In the genomic region with DNA sequence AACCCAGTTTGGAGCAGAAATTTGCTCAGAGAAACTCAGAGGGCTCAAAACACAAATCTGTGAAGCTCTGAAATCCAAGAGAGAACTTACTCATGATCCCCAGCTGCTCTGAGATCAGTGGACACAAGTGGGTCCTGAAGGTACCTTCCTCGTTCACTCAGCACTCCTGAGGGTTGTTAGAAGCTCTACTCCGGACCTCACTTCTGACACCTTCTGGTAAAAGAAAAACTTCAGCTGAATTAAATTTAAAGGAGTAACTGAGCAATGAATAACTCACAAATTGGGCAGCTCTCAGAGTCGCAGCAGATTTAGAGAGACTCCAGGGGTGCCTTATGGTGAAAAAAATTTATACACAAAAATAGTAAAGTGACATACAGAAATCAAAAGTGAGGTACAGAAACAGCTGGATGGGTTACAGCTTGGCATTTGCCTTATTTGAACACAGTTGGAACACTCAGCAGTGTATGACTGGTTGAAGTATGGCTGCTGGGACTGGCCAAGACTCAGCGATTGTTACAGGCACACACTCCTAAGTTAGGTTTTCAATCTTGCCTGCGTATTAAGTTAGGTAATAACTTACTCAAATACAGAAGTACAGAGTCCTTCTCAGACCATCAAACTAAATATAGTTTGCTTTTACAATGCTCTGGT, we compare ENCODE assay signal across 10 cellular contexts. TPM values are rescaled to one million over a fixed set of nuclear protein-coding genes. Genes with fewer than 3 reads are reported as not detected.
DNase-seq lines count a peak whose midpoint lies in the region; ATAC-seq and TF ChIP-seq lines count a peak whose summit lies in the region.
"Had no signal": no experiment of that assay in that cellular context is flagged by ENCODE, and none has a peak within 500 bp of the region (broad histone marks: within the 10 kb centered on the region; RNA-seq: fewer than 3 reads in every experiment).

No MANE protein-coding gene starts in this region.

- BruUV-seq in OCI-LY7 (replicated peaks; lab: Mats Ljungman, UMichigan) = no TSS peak

- POLR2A ChIA-PET in OCI-LY7 (lab: Charles Lee) = interaction anchor here (0.6 to 0.8 kb wide), 2 partner anchors 44 to 77 kb away, joined by 3 read pairs; no protein-coding TSS in a partner anchor

- H3K27ac ChIP-seq in 22Rv1 (no peak overlapping the region), OCI-LY7 (ENCODE audit: low read depth, low read length, poor library complexity, severe bottlenecking) (no peak overlapping the region)

- DNase-seq in OCI-LY7 (ENCODE audit: low spot score) (peak; percentile 19), fibroblast of peridontal ligament (ENCODE audit: extremely low read depth) (peak; percentile 8), ecto neural progenitor cell (ENCODE audit: low spot score) (no peak), HK-2 (ENCODE audit: unreplicated experiment) (no peak)
- DNase-seq in activated CD4-positive, alpha-beta T cell treated with anti-CD3 and anti-CD28 coated beads for 1 hour = no peak

- H3K9me3 ChIP-seq in OCI-LY7 (ENCODE audit: low read length) = no peaks in the 10 kb centered on the region

- CTCF ChIA-PET in OCI-LY7 (lab: Charles Lee; ENCODE audit: unreplicated experiment) = no interaction called here

- no peaks in the 10 kb centered on the region for H3K79me2 ChIP-seq in OCI-LY7 (ENCODE audit: insufficient read depth, low read depth, low read length)

- H3K36me3 ChIP-seq in OCI-LY7 (ENCODE audit: insufficient read depth, low read length) = no peaks in the 10 kb centered on the region

- H2AFZ ChIP-seq in OCI-LY7 (ENCODE audit: low read length) = no peak overlapping the region

- peak; percentile 27 for TF ChIP-seq CTCF in 22Rv1 (IDR thresholded peaks at IDR 0.05)
- TF ChIP-seq CTCF in OCI-LY7 (conservative IDR thresholded peaks at IDR 0.05; ENCODE audit: low read length) = peak; percentile 43

- no peak overlapping the region for H3K4me2 ChIP-seq in OCI-LY7 (ENCODE audit: low read length)

- H3K4me3 ChIP-seq in OCI-LY7 (ENCODE audit: low read depth, low read length, poor library complexity, severe bottlenecking) = no peak overlapping the region

- intact Hi-C loops in OCI-LY7 (cut with micrococcal nuclease; ENCODE audit: unreplicated experiment) = loop anchor here (10.0 kb wide), 1 partner anchor 499 kb away; no protein-coding TSS in a partner anchor

- peak; percentile 42 for ATAC-seq in GM21381 (IDR thresholded peaks at IDR 0.05; ENCODE audit: unreplicated experiment)
- no peak for ATAC-seq in HG03159 (IDR thresholded peaks at IDR 0.05; ENCODE audit: unreplicated experiment)

- H3K9me2 ChIP-seq in OCI-LY7 (ENCODE audit: insufficient read depth, low read length) = no peaks in the 10 kb centered on the region

- H4K20me1 ChIP-seq in OCI-LY7 (ENCODE audit: insufficient read depth, low read length) = no peaks in the 10 kb centered on the region

- H3K4me1 ChIP-seq in OCI-LY7 (ENCODE audit: insufficient read depth, low read length, poor library complexity, severe bottlenecking) = no peaks in the 10 kb centered on the region

RNA-seq across cellular contexts. Expression of a gene that starts 32.5 kb away (rescaled TPM):
- not detected in 2 replicates for total RNA-seq in OCI-LY7 (2014; rRNA removed; shearing (Covaris generic))
- not detected in 2 replicates for total RNA-seq in OCI-LY7 (2022)
- total RNA-seq: omental fat pad; T-helper 1 cell treated with Interleukin-12 subunit alpha and Interleukin-12 subunit beta and Interleukin-4 antibody, amounts not matched to agents 30 ng/mL and 1 ng/mL, for 36 hours had no signal

RNA-seq across cellular contexts. Expression of a gene that starts 40.8 kb away (rescaled TPM):
- total RNA-seq in OCI-LY7 (2014; rRNA removed; shearing (Covaris generic)) = 1.7 TPM in 1 of 2 replicates, not detected in the other
- total RNA-seq in OCI-LY7 (2022) = 3.8 and 4.4 TPM in 2 replicates
- total RNA-seq: omental fat pad had no signal

Comparison
In these comparisons a context has a peak if more than half of its experiments do, and no peak if none do; other contexts are left out.
1. DNase-seq: peak in OCI-LY7 (single experiment) and fibroblast of peridontal ligament (single experiment); none in ecto neural progenitor cell (single experiment), activated CD4-positive, alpha-beta T cell treated with anti-CD3 and anti-CD28 coated beads for 1 hour (single experiment) and HK-2 (single experiment).